8 cellular contexts compared by ENCODE assay signal in genomic region chr9:131046581-131047202, GRCh38. TPM values are rescaled to one million over a fixed set of nuclear protein-coding genes. Genes with fewer than 3 reads are reported as not detected.
DNase-seq lines count a peak whose midpoint lies in the region; ATAC-seq and TF ChIP-seq lines count a peak whose summit lies in the region.

No MANE protein-coding gene starts in this region.

- H3K9me3 Mint-ChIP-seq in naive thymus-derived CD4-positive, alpha-beta T cell = no peaks in the 10 kb centered on the region

- intact Hi-C loops in naive thymus-derived CD4-positive, alpha-beta T cell (cut with micrococcal nuclease) = loop anchor here (1.0 to 5.0 kb wide), 6 partner anchors 38 to 585 kb away; partner anchors contain the start of gene LAMC3 (in 1 of the 2)

- peak overlapping the region in 8 of 10 donors; percentile 31 to 70 (median 55) for H3K4me3 Mint-ChIP-seq in naive thymus-derived CD4-positive, alpha-beta T cell

- peak; percentile 51 for ATAC-seq in HG02938 (IDR thresholded peaks at IDR 0.05; ENCODE audit: unreplicated experiment)
- ATAC-seq in naive thymus-derived CD4-positive, alpha-beta T cell = peak; percentile 90
- ATAC-seq in GM21528 (IDR thresholded peaks at IDR 0.05; ENCODE audit: low FRiP score, unreplicated experiment) = no peak

- no peak overlapping the region for H3K27ac ChIP-seq in OCI-LY3 (ENCODE audit: low read length)
- H3K27ac ChIP-seq in naive thymus-derived CD4-positive, alpha-beta T cell (ENCODE audit: low read depth, low read length) = no peak overlapping the region

- H3K36me3 ChIP-seq in OCI-LY3 (replicated peaks; ENCODE audit: low read depth, low read length) = peaks cover 5% of the 10 kb centered on the region
- H3K36me3 ChIP-seq in naive thymus-derived CD4-positive, alpha-beta T cell (ENCODE audit: control insufficient read depth in 2 of 3, insufficient read depth in 3 of 3, low read length in 3 of 3) = no peaks in the 10 kb centered on the region

- no peaks in the 10 kb centered on the region for H3K9me3 ChIP-seq in OCI-LY3 (ENCODE audit: insufficient read depth, low read length)
- no peaks in the 10 kb centered on the region for H3K9me3 ChIP-seq in naive thymus-derived CD4-positive, alpha-beta T cell (ENCODE audit: control insufficient read depth in 2 of 3, low read length in 3 of 3)

- peak overlapping the region; percentile 74 for H3K4me3 ChIP-seq in OCI-LY3 (ENCODE audit: low read length)
- no peak overlapping the region for H3K4me3 ChIP-seq in epithelial cell of proximal tubule (ENCODE audit: low read depth, low read length)
- no peak overlapping the region for H3K4me3 ChIP-seq in naive thymus-derived CD4-positive, alpha-beta T cell (ENCODE audit: low read length)

- POLR2A ChIA-PET in naive thymus-derived CD4-positive, alpha-beta T cell (lab: Charles Lee) = interaction anchor here (0.6 kb wide), 1 partner anchor 10 kb away, joined by 3 read pairs; no protein-coding TSS in a partner anchor

- peak overlapping the region; percentile 83 for H3K4me2 ChIP-seq in OCI-LY3 (ENCODE audit: low read length)

- H3K4me1 Mint-ChIP-seq in naive thymus-derived CD4-positive, alpha-beta T cell = peaks cover 0 to 18% (median 10%) of the 10 kb centered on the region in 7 donors

- H3K9ac ChIP-seq in OCI-LY3 (ENCODE audit: low read length) = peak overlapping the region; percentile 32; the same call in 1 of the 2 replicates

- H3K4me1 ChIP-seq in OCI-LY3 (ENCODE audit: low read length) = peaks cover 38% of the 10 kb centered on the region
- H3K4me1 ChIP-seq in naive thymus-derived CD4-positive, alpha-beta T cell (ENCODE audit: control insufficient read depth in 2 of 2, insufficient read depth in 2 of 2, low read length in 2 of 2) = peaks cover 0 to 6% of the 10 kb centered on the region in 2 donors

- DNase-seq in COR-L47 (lab: John Stamatoyannopoulos, UW) (peak; percentile 66), epithelial cell of proximal tubule (ENCODE audit: low read depth) (no peak)
- DNase-seq in activated CD8-positive, alpha-beta memory T cell treated with anti-CD3 and anti-CD28 coated beads, Interleukin-2, amount 50 U/mL, for 4 hours = peak; percentile 67
- DNase-seq in naive thymus-derived CD4-positive, alpha-beta T cell = peak; percentile 54 to 82 (median 69)
- DNase-seq in stimulated activated CD8-positive, alpha-beta memory T cell treated with anti-CD3 and anti-CD28 coated beads, Interleukin-7, amount 100 ng/mL, for 48 hours (ENCODE audit: extremely low read depth in 1 of 2, low read depth in 1 of 2) = peak; percentile 43 to 47

- no peaks in the 10 kb centered on the region for H3K79me2 ChIP-seq in OCI-LY3 (ENCODE audit: low read length)

- no peaks in the 10 kb centered on the region for H3K36me3 Mint-ChIP-seq in naive thymus-derived CD4-positive, alpha-beta T cell

- no peaks in the 10 kb centered on the region for H4K20me1 ChIP-seq in OCI-LY3 (ENCODE audit: insufficient read depth, low read length)

- no peaks in the 10 kb centered on the region for H3K27me3 ChIP-seq in OCI-LY3 (ENCODE audit: low read depth, low read length)
- H3K27me3 ChIP-seq in naive thymus-derived CD4-positive, alpha-beta T cell (ENCODE audit: control insufficient read depth in 2 of 2, insufficient read depth in 2 of 2, low read length in 2 of 2) = no peaks in the 10 kb centered on the region

- H3K27me3 Mint-ChIP-seq in naive thymus-derived CD4-positive, alpha-beta T cell = peaks cover 0 to 2% (median 0%) of the 10 kb centered on the region in 5 donors

- H3K27ac Mint-ChIP-seq in naive thymus-derived CD4-positive, alpha-beta T cell = peak overlapping the region in 3 of 9 donors; percentile 30 to 65 (median 38)

- no peak overlapping the region for H2AFZ ChIP-seq in OCI-LY3 (ENCODE audit: low read depth, low read length)

- TF ChIP-seq CTCF in OCI-LY3 (IDR thresholded peaks at IDR 0.05; ENCODE audit: low read depth, low read length) = peak; percentile 92
- TF ChIP-seq CTCF in epithelial cell of proximal tubule (conservative IDR thresholded peaks at IDR 0.05; ENCODE audit: low read depth, low read length) = peak; percentile 92

- CTCF ChIA-PET in naive thymus-derived CD4-positive, alpha-beta T cell (lab: Charles Lee) = interaction anchor here (0.6 to 2.5 kb wide), 25 partner anchors 9 to 1451 kb away, joined by 3 to 16 read pairs (median 4); partner anchors contain the start of gene EXOSC2

RNA-seq across cellular contexts. Expression of gene LAMC3, which starts 37.7 kb away (rescaled TPM):
- 0.14 and 0.29 TPM in 2 replicates for total RNA-seq in epithelial cell of proximal tubule
- total RNA-seq in naive thymus-derived CD4-positive, alpha-beta T cell = 1 to 10 TPM in 4 of 5 experiments, under 1 TPM in 1; 0.07 to 9.2 (median 3.5) TPM
- polyA plus RNA-seq in naive thymus-derived CD4-positive, alpha-beta T cell = under 1 TPM; 0.07 to 0.09 TPM

RNA-seq across cellular contexts. Expression of gene AIF1L, which starts 49.6 kb away (rescaled TPM):
- 52.5 and 71.6 TPM in 2 replicates for total RNA-seq in epithelial cell of proximal tubule
- total RNA-seq in naive thymus-derived CD4-positive, alpha-beta T cell = under 1 TPM in 4 of 5 experiments, not detected in 1; 0.17 to 0.44 (median 0.29) TPM
- under 1 TPM; 0.10 to 0.22 TPM for polyA plus RNA-seq in naive thymus-derived CD4-positive, alpha-beta T cell

Comparison
In these comparisons a context has a peak if more than half of its experiments do, and no peak if none do; other contexts are left out.
1. RNA of gene AIF1L, which starts 49.6 kb away (total RNA-seq): 52.5 to 71.6 TPM in epithelial cell of proximal tubule; 0.17 to 0.44 TPM in naive thymus-derived CD4-positive, alpha-beta T cell; every median in the first group is over 10 times any median in the second.